Comparison of ENCODE assay signal across 8 cellular contexts in genomic region chr5:140664353-140665119, GRCh38. TPM values are rescaled to one million over a fixed set of nuclear protein-coding genes. Genes with fewer than 3 reads are reported as not detected.
DNase-seq lines count a peak whose midpoint lies in the region; ATAC-seq and TF ChIP-seq lines count a peak whose summit lies in the region.

TSS of gene WDR55 (plus strand) at chr5:140664904. CDS start at chr5:140664913, 9 bp downstream.

- peak within 1 kb of the TSS; percentile 89 for H3K4me3 Mint-ChIP-seq in CD8-positive, alpha-beta T cell

- H3K4me1 Mint-ChIP-seq in CD8-positive, alpha-beta T cell (ENCODE audit: low read depth), result peaks cover 38% of the 10 kb centered on the region

- H3K4me3 ChIP-seq in CD8-positive, alpha-beta T cell (ENCODE audit: low read depth, low read length), result peak within 1 kb of the TSS; percentile 80
- H3K4me3 ChIP-seq in effector memory CD4-positive, alpha-beta T cell (ENCODE audit: insufficient read depth, low read depth, low read length, poor library complexity, severe bottlenecking), result peak within 1 kb of the TSS; percentile 73

- H3K27ac Mint-ChIP-seq in CD8-positive, alpha-beta T cell, result peak within 1 kb of the TSS; percentile 96

- TF ChIP-seq CTCF in CD8-positive, alpha-beta T cell (IDR thresholded peaks at IDR 0.05), result no peak

- H3K27ac ChIP-seq in CD8-positive, alpha-beta T cell (ENCODE audit: low read depth, low read length), result peak within 1 kb of the TSS; percentile 90
- H3K27ac ChIP-seq in effector memory CD4-positive, alpha-beta T cell (ENCODE audit: insufficient read depth, low read length, poor library complexity, severe bottlenecking), result peak within 1 kb of the TSS; percentile 86

- no peaks in the 10 kb centered on the region for H3K27me3 Mint-ChIP-seq in CD8-positive, alpha-beta T cell (ENCODE audit: low read depth)

- H3K27me3 ChIP-seq in CD8-positive, alpha-beta T cell (ENCODE audit: insufficient read depth, low read length), result no peaks in the 10 kb centered on the region
- H3K27me3 ChIP-seq in effector memory CD4-positive, alpha-beta T cell (replicated peaks; ENCODE audit: control insufficient read depth, insufficient read depth, low read length, poor library complexity, severe bottlenecking), result no peaks in the 10 kb centered on the region

- peaks cover 55% of the 10 kb centered on the region for H3K36me3 ChIP-seq in CD8-positive, alpha-beta T cell (ENCODE audit: insufficient read depth, low read length)
- H3K36me3 ChIP-seq in effector memory CD4-positive, alpha-beta T cell (ENCODE audit: control insufficient read depth, insufficient read depth, low read length), result peaks cover 52% of the 10 kb centered on the region

- peak; percentile 92 for ATAC-seq in CD8-positive, alpha-beta T cell
- peak; percentile 99 for ATAC-seq in GM19463 (IDR thresholded peaks at IDR 0.05; ENCODE audit: unreplicated experiment)

- POLR2A ChIA-PET in CD8-positive, alpha-beta T cell (lab: Charles Lee), result interaction anchor here (1.0 to 3.5 kb wide), 8 partner anchors 10 to 117 kb away, joined by 3 to 36 read pairs (median 4); partner anchors contain the start of genes EIF4EBP3, HARS1, HARS2 and IK
- POLR2A ChIA-PET in activated CD8-positive, alpha-beta memory T cell treated with anti-CD3 and anti-CD28 coated beads for 36 hours (lab: Charles Lee), result interaction anchor here (1.0 to 1.8 kb wide), 3 partner anchors 10 to 116 kb away, joined by 3 to 7 read pairs (median 3); partner anchors contain the start of genes IK and NDUFA2

- H3K4me1 ChIP-seq in CD8-positive, alpha-beta T cell (ENCODE audit: insufficient read depth, low read length), result peaks cover 15% of the 10 kb centered on the region
- H3K4me1 ChIP-seq in effector memory CD4-positive, alpha-beta T cell (ENCODE audit: control insufficient read depth, insufficient read depth, low read length, poor library complexity, severe bottlenecking), result peaks cover 8% of the 10 kb centered on the region

- peaks cover 77% of the 10 kb centered on the region for H3K36me3 Mint-ChIP-seq in CD8-positive, alpha-beta T cell

- H3K9me3 Mint-ChIP-seq in CD8-positive, alpha-beta T cell, result no peaks in the 10 kb centered on the region

- intact Hi-C loops in CD8-positive, alpha-beta T cell (cut with DNase I, micrococcal nuclease), result loop anchor here (1.0 to 2.0 kb wide), 9 partner anchors 16 to 263 kb away; partner anchors contain the start of genes ANKHD1 (in 2 of the 2), APBB3 (in 2 of the 2), HARS1 (in 2 of the 2) and HARS2 (in 2 of the 2)

- CTCF ChIA-PET in CD8-positive, alpha-beta T cell (lab: Charles Lee), result interaction anchor here (1.1 to 1.2 kb wide), 2 partner anchors 22 to 117 kb away, joined by 3 read pairs; partner anchors contain the start of gene EIF4EBP3
- CTCF ChIA-PET in activated CD8-positive, alpha-beta memory T cell treated with anti-CD3 and anti-CD28 coated beads for 36 hours (lab: Charles Lee), result interaction anchor here (3.2 kb wide), 1 partner anchor 17 kb away, joined by 12 read pairs; the partner anchor contains the start of genes IK and NDUFA2

- no peaks in the 10 kb centered on the region for H3K9me3 ChIP-seq in CD8-positive, alpha-beta T cell (ENCODE audit: low read length)
- H3K9me3 ChIP-seq in effector memory CD4-positive, alpha-beta T cell (ENCODE audit: control insufficient read depth, low read length), result no peaks in the 10 kb centered on the region

- peak; percentile 90 to 98 (median 96) for DNase-seq in CD8-positive, alpha-beta T cell
- peak; percentile 96 for DNase-seq in HPDE6-E6E7 (ENCODE audit: extremely low spot score)
- DNase-seq in NK-92 treated with Interleukin-12 subunit alpha and Interleukin-12 subunit beta, amount 100 ng/mL, for 24 hours (lab: John Stamatoyannopoulos, UW), result peak; percentile 90
- peak; percentile 95 for DNase-seq in effector memory CD4-positive, alpha-beta T cell
- peak; percentile 85 to 92 for DNase-seq in lung microvascular endothelial cell (ENCODE audit: low read depth in 2 of 2)
- DNase-seq in stimulated activated CD4-positive, alpha-beta T cell treated with anti-CD3 and anti-CD28 coated beads, TNF-alpha, amount 100 ng/mL, for 48 hours (ENCODE audit: low read depth in 3 of 3), result peak; percentile 95 to 96 (median 95)

RNA-seq across cellular contexts. Expression of gene WDR55, which starts in this region (rescaled TPM):
- 10 to 100 TPM; 45.4 to 49.2 TPM for total RNA-seq in CD8-positive, alpha-beta T cell
- total RNA-seq in activated CD8-positive, alpha-beta memory T cell treated with anti-CD3 and anti-CD28 coated beads for 36 hours, result 10 to 100 TPM; 41.0 to 41.3 TPM
- total RNA-seq in lung microvascular endothelial cell, result 19.8 and 28.2 TPM in 2 replicates

Comparison
In these comparisons a context has a peak if more than half of its experiments do, and no peak if none do; other contexts are left out.
1. Peak in every context shown above with its lines: DNase-seq, ATAC-seq, H3K4me3 ChIP-seq and H3K27ac ChIP-seq.